ENCODE assay signal across 34 cellular contexts in genomic region chr17:32099686-32100085, GRCh38.
"Had no signal": no experiment of that assay in that cellular context is flagged by ENCODE, and none has a peak within 500 bp of the region (broad histone marks: within the 10 kb centered on the region; RNA-seq: fewer than 3 reads in every experiment).

No MANE protein-coding gene starts in this region.

- H3K27me3 Mint-ChIP-seq: activated CD8-positive, alpha-beta T cell treated with anti-CD3 and anti-CD28 coated beads for 36 hours; activated naive CD8-positive, alpha-beta T cell treated with anti-CD3 and anti-CD28 coated beads for 36 hours; activated T-helper 17 cell treated with anti-CD3 and anti-CD28 coated beads, Interleukin-2, amount 50 U/mL, for 72 hours had no signal

- H3K27ac Mint-ChIP-seq: activated B cell treated with CpG ODN at 0.5 μM for 24 hours; activated CD4-positive, alpha-beta memory T cell treated with anti-CD3 and anti-CD28 coated beads for 36 hours; activated CD4-positive, alpha-beta T cell treated with anti-CD3 and anti-CD28 coated beads, Interleukin-2, amount 10 ng/mL, durations not matched to agents 24 days and 14 days; activated CD8-positive, alpha-beta T cell treated with anti-CD3 and anti-CD28 coated beads for 36 hours; activated naive CD4-positive, alpha-beta T cell treated with anti-CD3 and anti-CD28 coated beads for 36 hours; activated naive CD4-positive, alpha-beta T cell treated with anti-CD3 and anti-CD28 coated beads, Interleukin-2, amount 50 U/mL, for 72 hours; activated naive CD8-positive, alpha-beta T cell treated with anti-CD3 and anti-CD28 coated beads for 36 hours; activated T-cell treated with anti-CD3 and anti-CD28 coated beads, Interleukin-2, amount 50 U/mL, for 72 hours; activated T-helper 1 cell treated with anti-CD3 and anti-CD28 coated beads, Interleukin-12 subunit alpha, Interleukin-12 subunit beta, Interleukin-2, Interleukin-4 antibody, amounts not matched to agents 30 ng/mL and 10 ng/mL and 1 ng/mL, durations not matched to agents 14 hours and 24 hours and 36 hours; activated T-helper 17 cell treated with anti-CD3 and anti-CD28 coated beads, Interleukin-2, amount 50 U/mL, for 72 hours; T-helper 1 cell treated with Interleukin-12 subunit alpha and Interleukin-12 subunit beta and Interleukin-4 antibody, amounts not matched to agents 30 μg/mL and 1 μg/mL, for 36 hours; T-helper 2 cell treated with Interferon-gamma antibody and Interleukin-4, amounts not matched to agents 5 μg/mL and 100 μg/mL, for 36 hours had no signal

- H3K4me1 Mint-ChIP-seq: activated B cell treated with CpG ODN at 0.5 μM for 24 hours had no signal

- H3K36me3 Mint-ChIP-seq: activated CD4-positive, alpha-beta memory T cell treated with anti-CD3 and anti-CD28 coated beads for 36 hours; activated naive CD4-positive, alpha-beta T cell treated with anti-CD3 and anti-CD28 coated beads, Interleukin-2, amount 50 U/mL, for 72 hours; activated naive CD8-positive, alpha-beta T cell treated with anti-CD3 and anti-CD28 coated beads for 36 hours had no signal

- ATAC-seq: activated CD8-positive, alpha-beta T cell treated with anti-CD3 and anti-CD28 coated beads for 36 hours; activated naive CD4-positive, alpha-beta T cell treated with anti-CD3 and anti-CD28 coated beads, Interleukin-2, amount 50 U/mL, for 72 hours; activated T-cell treated with anti-CD3 and anti-CD28 coated beads, Interleukin-2, amount 50 U/mL, for 4 hours; activated T-cell treated with anti-CD3 and anti-CD28 coated beads, Interleukin-2, amount 50 U/mL, for 72 hours; activated T-helper 17 cell treated with anti-CD3 and anti-CD28 coated beads, Interleukin-2, amount 50 U/mL, for 72 hours; body of pancreas had no signal

- FAIRE-seq: astrocyte, TTC549 had no signal

- H3K9me3 Mint-ChIP-seq: activated B cell treated with CpG ODN at 0.5 μM for 24 hours; activated CD4-positive, alpha-beta memory T cell treated with anti-CD3 and anti-CD28 coated beads for 36 hours; activated CD4-positive, alpha-beta T cell treated with anti-CD3 and anti-CD28 coated beads, Interleukin-2, amount 10 ng/mL, durations not matched to agents 24 days and 14 days; activated CD8-positive, alpha-beta T cell treated with anti-CD3 and anti-CD28 coated beads for 36 hours; activated naive CD4-positive, alpha-beta T cell treated with anti-CD3 and anti-CD28 coated beads for 36 hours; activated naive CD4-positive, alpha-beta T cell treated with anti-CD3 and anti-CD28 coated beads, Interleukin-2, amount 50 U/mL, for 72 hours; activated naive CD8-positive, alpha-beta T cell treated with anti-CD3 and anti-CD28 coated beads for 36 hours; activated T-cell treated with anti-CD3 and anti-CD28 coated beads, Interleukin-2, amount 50 U/mL, for 4 hours; activated T-cell treated with anti-CD3 and anti-CD28 coated beads, Interleukin-2, amount 50 U/mL, for 72 hours; activated T-helper 1 cell treated with anti-CD3 and anti-CD28 coated beads, Interleukin-12 subunit alpha, Interleukin-12 subunit beta, Interleukin-2, Interleukin-4 antibody, amounts not matched to agents 30 ng/mL and 10 ng/mL and 1 ng/mL, durations not matched to agents 14 hours and 24 hours and 36 hours; activated T-helper 17 cell treated with anti-CD3 and anti-CD28 coated beads, Interleukin-2, amount 50 U/mL, for 72 hours; T-helper 1 cell treated with Interleukin-12 subunit alpha and Interleukin-12 subunit beta and Interleukin-4 antibody, amounts not matched to agents 30 μg/mL and 1 μg/mL, for 36 hours; T-helper 2 cell treated with Interferon-gamma antibody and Interleukin-4, amounts not matched to agents 5 μg/mL and 100 μg/mL, for 36 hours had no signal

- DNase-seq: activated B cell treated with CpG ODN at 0.5 μM for 24 hours; activated CD4-positive, alpha-beta memory T cell treated with anti-CD3 and anti-CD28 coated beads for 36 hours; activated CD4-positive, alpha-beta T cell treated with anti-CD3 and anti-CD28 coated beads for 4 hours; activated CD4-positive, alpha-beta T cell treated with anti-CD3 and anti-CD28 coated beads, Interleukin-2, amount 10 ng/mL, durations not matched to agents 24 days and 14 days; activated CD4-positive, alpha-beta T cell treated with anti-CD3 and anti-CD28 coated beads, Interleukin-2, amount 50 U/mL, for 1 hour; activated CD4-positive, alpha-beta T cell treated with anti-CD3 and anti-CD28 coated beads, Interleukin-2, amount 50 U/mL, for 4 hours; activated CD4-positive, CD25-positive, alpha-beta regulatory T cell treated with anti-CD3 and anti-CD28 coated beads, Interleukin-2, amount 50 U/mL, for 72 hours; activated CD8-positive, alpha-beta memory T cell treated with anti-CD3 and anti-CD28 coated beads, Interleukin-2, amount 50 U/mL, for 4 hours; activated CD8-positive, alpha-beta T cell treated with anti-CD3 and anti-CD28 coated beads for 36 hours; activated effector memory CD4-positive, alpha-beta T cell treated with anti-CD3 and anti-CD28 coated beads, Interleukin-2, amount 50 U/mL, for 16 hours; activated gamma-delta T cell treated with Interleukin-2 at 50 U/mL for 16 hours; activated naive CD4-positive, alpha-beta T cell; activated naive CD4-positive, alpha-beta T cell treated with anti-CD3 and anti-CD28 coated beads for 36 hours; activated naive CD4-positive, alpha-beta T cell treated with anti-CD3 and anti-CD28 coated beads, Interleukin-2, amount 50 U/mL, for 16 hours; activated naive CD8-positive, alpha-beta T cell treated with anti-CD3 and anti-CD28 coated beads for 36 hours; activated T-cell treated with anti-CD3 and anti-CD28 coated beads for 4 hours; activated T-cell treated with anti-CD3 and anti-CD28 coated beads, Interleukin-2, amount 50 U/mL, for 1 hour; activated T-cell treated with anti-CD3 and anti-CD28 coated beads, Interleukin-2, amount 50 U/mL, for 4 hours; activated T-cell treated with anti-CD3 and anti-CD28 coated beads, Interleukin-2, amount 50 U/mL, for 72 hours; amniotic stem cell; aorta; body of pancreas; brain microvascular endothelial cell; central memory CD4-positive, alpha-beta T cell; T-helper 1 cell; T-helper 2 cell; T-helper 9 cell had no signal

- H3K4me3 Mint-ChIP-seq: activated B cell treated with CpG ODN at 0.5 μM for 24 hours; activated CD4-positive, alpha-beta memory T cell treated with anti-CD3 and anti-CD28 coated beads for 36 hours; activated CD4-positive, alpha-beta T cell treated with anti-CD3 and anti-CD28 coated beads, Interleukin-2, amount 10 ng/mL, durations not matched to agents 24 days and 14 days; activated CD8-positive, alpha-beta T cell treated with anti-CD3 and anti-CD28 coated beads for 36 hours; activated naive CD4-positive, alpha-beta T cell treated with anti-CD3 and anti-CD28 coated beads for 36 hours; activated naive CD8-positive, alpha-beta T cell treated with anti-CD3 and anti-CD28 coated beads for 36 hours; activated T-cell treated with anti-CD3 and anti-CD28 coated beads, Interleukin-2, amount 50 U/mL, for 4 hours; activated T-cell treated with anti-CD3 and anti-CD28 coated beads, Interleukin-2, amount 50 U/mL, for 72 hours; activated T-helper 1 cell treated with anti-CD3 and anti-CD28 coated beads, Interleukin-12 subunit alpha, Interleukin-12 subunit beta, Interleukin-2, Interleukin-4 antibody, amounts not matched to agents 30 ng/mL and 10 ng/mL and 1 ng/mL, durations not matched to agents 14 hours and 24 hours and 36 hours; activated T-helper 17 cell treated with anti-CD3 and anti-CD28 coated beads, Interleukin-2, amount 50 U/mL, for 72 hours; T-helper 1 cell treated with Interleukin-12 subunit alpha and Interleukin-12 subunit beta and Interleukin-4 antibody, amounts not matched to agents 30 μg/mL and 1 μg/mL, for 36 hours; T-helper 2 cell treated with Interferon-gamma antibody and Interleukin-4, amounts not matched to agents 5 μg/mL and 100 μg/mL, for 36 hours had no signal
